Comparison of ENCODE assay signal across 31 cellular contexts in the genomic region with DNA sequence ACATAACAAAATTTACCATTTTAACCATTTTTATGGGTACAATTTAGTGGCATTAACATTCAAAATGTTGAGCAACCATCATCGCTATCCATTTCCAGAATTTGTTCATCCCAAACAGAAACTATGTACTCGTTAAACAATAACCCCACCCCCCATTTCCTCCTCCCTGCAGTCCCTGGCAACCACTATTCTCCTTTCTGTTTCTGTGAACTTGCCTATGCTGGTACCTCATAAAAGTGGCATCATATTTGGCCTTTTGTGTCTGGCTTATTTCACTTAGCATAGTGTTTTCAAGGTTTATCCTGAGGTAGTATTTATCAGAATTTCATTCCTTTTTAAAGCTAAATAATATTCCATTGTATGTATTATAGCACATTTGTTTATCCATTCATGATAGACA. TPM values are rescaled to one million over a fixed set of nuclear protein-coding genes. Genes with fewer than 3 reads are reported as not detected.
"Had no signal": no experiment of that assay in that cellular context is flagged by ENCODE, and none has a peak within 500 bp of the region (broad histone marks: within the 10 kb centered on the region; RNA-seq: fewer than 3 reads in every experiment).

No MANE protein-coding gene starts in this region.

- H3K27ac ChIP-seq: PC-9, RWPE1, SJCRH30, SK-N-MC had no signal

- ATAC-seq: Panc1, Right ventricle myocardium inferior, SK-N-SH treated with all-trans-retinoic acid at 6 μM for 48 hours, T-cell had no signal

- H2AFZ ChIP-seq: PC-9 had no signal

- DNase-seq: Karpas-422, NCI-H1048, NCI-H1092 treated with DMSO at 0.1 percent for 48 hours, NCI-H1105 treated with DMSO at 0.1 percent for 48 hours, NCI-H1417, NCI-H1436, NCI-H146, NCI-H1694, NCI-H187, NCI-H1930, NCI-H2081, NCI-H2171, NCI-H226, NCI-H446 treated with DMSO at 0.1 percent for 48 hours, NCI-H510A, NCI-H524, NCI-H526, NCI-H69, NCI-H748 treated with DMSO at 0.1 percent for 48 hours, NCI-H82, PC-9, SHP77, SIG-M5, SJCRH30, T-cell had no signal

- H3K4me3 ChIP-seq: PC-9, SJCRH30, SK-N-MC had no signal

- H3K36me3 ChIP-seq: SJCRH30 had no signal

- H3K4me1 ChIP-seq: SJCRH30 had no signal

- H3K27me3 ChIP-seq: SJCRH30 had no signal

- H3K4me2 ChIP-seq: PC-9 had no signal

- H3K9me3 ChIP-seq: SJCRH30 had no signal

RNA-seq across cellular contexts. Expression of gene C3orf80, which starts 32.4 kb away (rescaled TPM):
- total RNA-seq: OCI-LY7, PC-9 had no signal
